In the genomic region with DNA sequence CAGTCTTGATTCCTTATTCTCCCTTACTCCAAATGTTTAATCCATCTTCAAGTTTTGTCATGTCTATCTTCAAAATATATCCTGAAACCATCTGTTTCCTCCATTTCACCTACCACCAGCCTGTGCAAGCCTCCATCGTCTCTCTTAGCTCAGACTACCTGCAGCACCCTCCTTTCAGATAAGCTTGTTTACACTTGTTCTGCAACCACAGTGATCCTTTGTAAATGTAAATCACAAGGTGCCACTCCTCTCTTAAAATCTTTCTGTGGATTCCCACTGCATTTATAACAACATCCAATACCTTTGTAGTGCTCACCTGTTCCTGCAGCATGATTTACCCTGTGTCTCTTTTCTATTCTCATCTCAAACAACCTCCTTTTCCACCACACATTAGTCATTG, we compare ENCODE assay signal across 25 cellular contexts. TPM values are rescaled to one million over a fixed set of nuclear protein-coding genes. Genes with fewer than 3 reads are reported as not detected.
DNase-seq lines count a peak whose midpoint lies in the region; ATAC-seq, FAIRE-seq and TF ChIP-seq lines count a peak whose summit lies in the region.
"Had no signal": no experiment of that assay in that cellular context is flagged by ENCODE, and none has a peak within 500 bp of the region (broad histone marks: within the 10 kb centered on the region; RNA-seq: fewer than 3 reads in every experiment).

No MANE protein-coding gene starts in this region.

- WGBS in H9 (ENCODE audit: extremely low coverage, insufficient read length, low lambda C conversion rate), result no CpG with 5 or more reads among the region's 1 CpG
- 61% methylated on average over 1 of the region's 1 CpG; no CpG with 5 or more reads in 1 of the 2 experiments for WGBS in H1 (ENCODE audit: extremely low coverage in 1 of 2, insufficient coverage in 1 of 2, insufficient read length in 1 of 2, insufficient replicate concordance in 2 of 2, low coverage in 1 of 2, low lambda C conversion rate in 2 of 2, missing lambda C conversion rate in 1 of 2), 2 experiments

- H3K4me2 ChIP-seq in H9 (ENCODE audit: insufficient read depth, insufficient read length, low read length) (no peak overlapping the region), H1 (ENCODE audit: insufficient read depth in 1 of 2, low read depth in 2 of 2, low read length in 2 of 2) (peak overlapping the region; percentile 15 to 69; a peak in 3 of 4 replicates)

- POLR2A ChIA-PET in H1 (lab: Charles Lee; ENCODE audit: partially characterized antibody), result interaction anchor here (2.0 kb wide), 1 partner anchor 16 kb away, joined by 5 read pairs; no protein-coding TSS in a partner anchor

- no peaks in the 10 kb centered on the region for H4K20me1 ChIP-seq in H9 (ENCODE audit: control insufficient read depth, insufficient read depth, insufficient read length)
- H4K20me1 ChIP-seq in H1 (replicated peaks in 1 of 2; ENCODE audit: control insufficient read depth in 1 of 2, insufficient read depth in 2 of 2, low read length in 2 of 2), result no peaks in the 10 kb centered on the region

- H4K8ac ChIP-seq in H9 (replicated peaks; ENCODE audit: insufficient read length, low read depth, low read length) (no peak overlapping the region), H1 (ENCODE audit: extremely low read depth, insufficient read depth, low read length) (no peak overlapping the region)

- peak overlapping the region in 2 of 3 experiments; percentile 4 to 54; a peak in 4 of 7 replicates for H3K27ac Mint-ChIP-seq in H9
- peak overlapping the region; percentile 3 for H3K27ac Mint-ChIP-seq in nephron progenitor cell
- H3K27ac Mint-ChIP-seq in activated T-helper 17 cell treated with anti-CD3 and anti-CD28 coated beads, Interleukin-2, amount 50 U/mL, for 72 hours, result no peak overlapping the region
- H3K27ac Mint-ChIP-seq: CD4-positive, alpha-beta T cell; HFFc6 had no signal

- H4K91ac ChIP-seq in H9 (ENCODE audit: insufficient read length, low read depth, low read length) (no peak overlapping the region), H1 (replicated peaks; ENCODE audit: insufficient read length, low read length) (no peak overlapping the region)

- DNase-seq in H9, result no peak
- no peak for DNase-seq in H1 (ENCODE audit: low read depth in 1 of 2, low spot score in 2 of 2)
- DNase-seq in foreskin keratinocyte, result peak; percentile 43 to 61
- no peak for DNase-seq in nephron progenitor cell
- DNase-seq in D341Med (ENCODE audit: low spot score), result no peak
- no peak for DNase-seq in NCI-H446 (lab: John Stamatoyannopoulos, UW)
- DNase-seq: ACHN; BE2C; C1 segment of cervical spinal cord; Caco-2; CD4-positive, alpha-beta T cell; DMS153; DMS79; GDM1; HFFc6; IMR-90 had no signal

- H3K14ac ChIP-seq in H9 (ENCODE audit: insufficient read depth, low read length) (no peak overlapping the region), H1 (ENCODE audit: insufficient read length) (no peak overlapping the region)

- no peaks in the 10 kb centered on the region for H3K23me2 ChIP-seq in H9 (ENCODE audit: insufficient read length, low read depth, low read length, poor library complexity, severe bottlenecking)
- H3K23me2 ChIP-seq in H1 (ENCODE audit: low read depth, low read length), result no peaks in the 10 kb centered on the region; the same call in 1 of the 2 replicates

- peaks cover 0 to 44% (median 7%) of the 10 kb centered on the region in 4 experiments; a peak in 5 of 8 replicates for H3K36me3 ChIP-seq in H1 (ENCODE audit: control insufficient read depth in 2 of 4, insufficient read depth in 4 of 4, low read length in 3 of 4)

- no peak overlapping the region for H2BK15ac ChIP-seq in H9 (ENCODE audit: low read depth, low read length)
- no peak overlapping the region for H2BK15ac ChIP-seq in H1 (ENCODE audit: low read length)

- TF ChIP-seq CTCF in H9 (conservative IDR thresholded peaks at IDR 0.05) (no peak), H1 (IDR thresholded peaks at IDR 0.05; ENCODE audit: control extremely low read depth in 1 of 3, insufficient read depth in 1 of 3, low read depth in 1 of 3, low read length in 3 of 3) (no peak), foreskin keratinocyte (conservative IDR thresholded peaks at IDR 0.05) (no peak), nephron progenitor cell (IDR thresholded peaks at IDR 0.05) (no peak)

- no peak overlapping the region for H3K4me3 ChIP-seq in H1 (ENCODE audit: extremely low read depth in 1 of 4, insufficient read depth in 2 of 4, low read depth in 3 of 4, low read length in 4 of 4)
- H3K4me3 ChIP-seq: K562 had no signal

- H2AK5ac ChIP-seq in H9 (ENCODE audit: insufficient read length, low read length) (no peak overlapping the region), H1 (ENCODE audit: low read depth, low read length) (no peak overlapping the region)

- TF ChIP-seq EP300 in H1 (IDR thresholded peaks at IDR 0.05; ENCODE audit: borderline replicate concordance in 1 of 2, low read depth in 2 of 2, low read length in 2 of 2), result no peak

- H2BK20ac ChIP-seq in H9 (ENCODE audit: low read depth, low read length, poor library complexity, severe bottlenecking) (no peak overlapping the region), H1 (ENCODE audit: low read length) (no peak overlapping the region)

- no peak overlapping the region for H2BK5ac ChIP-seq in H9 (ENCODE audit: insufficient read length, low read length)
- H2BK5ac ChIP-seq in H1 (ENCODE audit: low read depth, low read length), result no peak overlapping the region

- H3K4me3 Mint-ChIP-seq in H9, result no peak overlapping the region
- no peak overlapping the region for H3K4me3 Mint-ChIP-seq in nephron progenitor cell
- no peak overlapping the region for H3K4me3 Mint-ChIP-seq in activated T-helper 17 cell treated with anti-CD3 and anti-CD28 coated beads, Interleukin-2, amount 50 U/mL, for 72 hours
- H3K4me3 Mint-ChIP-seq: CD4-positive, alpha-beta T cell; HFFc6 had no signal

- TF ChIP-seq RAD21 in H1 (IDR thresholded peaks at IDR 0.05 in 1 of 2, conservative IDR thresholded peaks at IDR 0.05 in 1 of 2; ENCODE audit: low read depth in 2 of 2, low read length in 2 of 2), result no peak

- no peaks in the 10 kb centered on the region for H3K27me3 ChIP-seq in H9 (ENCODE audit: insufficient read depth, low read length)
- no peaks in the 10 kb centered on the region for H3K27me3 ChIP-seq in H1 (replicated peaks in 1 of 4; ENCODE audit: control insufficient read depth in 3 of 4, extremely low read depth in 1 of 4, insufficient read depth in 3 of 4, low read length in 3 of 4)
- H3K27me3 ChIP-seq in foreskin keratinocyte, result no peaks in the 10 kb centered on the region
- H3K27me3 ChIP-seq: BE2C had no signal

- H2AFZ ChIP-seq in H9 (ENCODE audit: low read length) (no peak overlapping the region), H1 (ENCODE audit: low read length) (no peak overlapping the region)

- H3K23ac ChIP-seq in H9 (ENCODE audit: insufficient read length, low read depth, low read length), result no peak overlapping the region
- no peak overlapping the region for H3K23ac ChIP-seq in H1 (ENCODE audit: insufficient read length)

- no peak overlapping the region for H3K4ac ChIP-seq in H9 (ENCODE audit: low read depth, low read length)
- H3K4ac ChIP-seq in H1 (replicated peaks; ENCODE audit: insufficient read length, low read depth, low read length), result no peak overlapping the region

- H3K9me3 Mint-ChIP-seq in H9, result peaks cover 0 to 3% of the 10 kb centered on the region in 2 experiments; a peak in 1 of 5 replicates
- peaks cover 10% of the 10 kb centered on the region for H3K9me3 Mint-ChIP-seq in nephron progenitor cell
- no peaks in the 10 kb centered on the region for H3K9me3 Mint-ChIP-seq in activated T-helper 17 cell treated with anti-CD3 and anti-CD28 coated beads, Interleukin-2, amount 50 U/mL, for 72 hours
- H3K9me3 Mint-ChIP-seq: HFFc6 had no signal

- no peak overlapping the region for H3T11ph ChIP-seq in H9 (ENCODE audit: low read length)

- H3K9me3 ChIP-seq in H9 (ENCODE audit: control insufficient read depth, low read depth, low read length), result no peaks in the 10 kb centered on the region
- peaks cover 0 to 2% of the 10 kb centered on the region in 2 experiments; a peak in 1 of 4 replicates for H3K9me3 ChIP-seq in H1 (ENCODE audit: insufficient read depth in 2 of 2, low read depth in 1 of 2, low read length in 1 of 2)
- H3K9me3 ChIP-seq: BE2C, Caco-2 had no signal

- peak; percentile 31 for ATAC-seq in foreskin keratinocyte
- no peak for ATAC-seq in activated T-helper 17 cell treated with anti-CD3 and anti-CD28 coated beads, Interleukin-2, amount 50 U/mL, for 72 hours (replicated peaks)
- ATAC-seq: HCT116, K562 had no signal

- no peaks in the 10 kb centered on the region for H3K79me2 ChIP-seq in H9 (ENCODE audit: insufficient read depth, low read length)
- no peaks in the 10 kb centered on the region for H3K79me2 ChIP-seq in H1 (ENCODE audit: control insufficient read depth in 1 of 2, insufficient read depth in 2 of 2, low read length in 2 of 2)

- no peak for TF ChIP-seq POLR2A in H1 (IDR thresholded peaks at IDR 0.05; ENCODE audit: control extremely low read depth in 1 of 2, low read depth in 2 of 2, low read length in 2 of 2)

- H2BK12ac ChIP-seq in H9 (ENCODE audit: insufficient read length, low read depth, low read length) (no peak overlapping the region), H1 (ENCODE audit: low read depth, low read length) (no peak overlapping the region)

- H3K79me1 ChIP-seq in H9 (ENCODE audit: insufficient read depth, low read depth, low read length, poor library complexity, severe bottlenecking), result no peaks in the 10 kb centered on the region
- no peaks in the 10 kb centered on the region for H3K79me1 ChIP-seq in H1 (ENCODE audit: low read depth, low read length)

- no peaks in the 10 kb centered on the region; the same call in 1 of the 2 replicates for H3K4me1 ChIP-seq in H9 (ENCODE audit: insufficient read depth, low read length)
- H3K4me1 ChIP-seq in H1 (replicated peaks in 1 of 4; ENCODE audit: control insufficient read depth in 3 of 4, insufficient read depth in 4 of 4, low read length in 3 of 4), result peaks cover 0 to 11% (median 5%) of the 10 kb centered on the region in 4 experiments; a peak in 4 of 7 replicates
- no peaks in the 10 kb centered on the region for H3K4me1 ChIP-seq in foreskin keratinocyte
- H3K4me1 ChIP-seq: BE2C had no signal

- H3K27me3 Mint-ChIP-seq in H9 (ENCODE audit: low read depth), result no peaks in the 10 kb centered on the region
- H3K27me3 Mint-ChIP-seq in nephron progenitor cell (ENCODE audit: low read depth, poor library complexity), result no peaks in the 10 kb centered on the region
- H3K27me3 Mint-ChIP-seq in activated T-helper 17 cell treated with anti-CD3 and anti-CD28 coated beads, Interleukin-2, amount 50 U/mL, for 72 hours, result no peaks in the 10 kb centered on the region
- H3K27me3 Mint-ChIP-seq: CD4-positive, alpha-beta T cell had no signal

- H3K9ac ChIP-seq in H9 (ENCODE audit: extremely low read depth, insufficient read length, low read length) (no peak overlapping the region), H1 (replicated peaks in 1 of 4; ENCODE audit: extremely low read depth in 1 of 4, low read depth in 3 of 4, low read length in 3 of 4) (no peak overlapping the region)

- H4K5ac ChIP-seq in H9 (ENCODE audit: insufficient read length, low read depth, low read length) (no peak overlapping the region), H1 (ENCODE audit: insufficient read length, low read depth, low read length) (no peak overlapping the region)

- no peak overlapping the region for H3K56ac ChIP-seq in H9 (ENCODE audit: insufficient read length, low read depth, low read length)
- H3K56ac ChIP-seq in H1 (replicated peaks; ENCODE audit: insufficient read length, low read depth, low read length), result no peak overlapping the region

- no peak overlapping the region for H2BK120ac ChIP-seq in H9 (ENCODE audit: low read depth, low read length, poor library complexity, severe bottlenecking)
- no peak overlapping the region for H2BK120ac ChIP-seq in H1 (replicated peaks; ENCODE audit: low read depth, low read length)

- H3K4me1 Mint-ChIP-seq in H9 (peaks cover 19 to 28% of the 10 kb centered on the region in 2 experiments), nephron progenitor cell (no peaks in the 10 kb centered on the region)
- peaks cover under 1% of the 10 kb centered on the region for H3K4me1 Mint-ChIP-seq in activated T-helper 17 cell treated with anti-CD3 and anti-CD28 coated beads, Interleukin-2, amount 50 U/mL, for 72 hours

- H3K27ac ChIP-seq in H9 (ENCODE audit: insufficient read length, low read depth, low read length), result no peak overlapping the region
- no peak overlapping the region for H3K27ac ChIP-seq in H1 (ENCODE audit: low read depth, low read length)
- H3K27ac ChIP-seq in foreskin keratinocyte, result no peak overlapping the region

- CTCF ChIA-PET in H1 (lab: Charles Lee; ENCODE audit: partially characterized antibody), result interaction anchor here (0.6 to 1.7 kb wide), 7 partner anchors 8 to 538 kb away, joined by 3 to 4 read pairs (median 3); no protein-coding TSS in a partner anchor

- H3K36me3 Mint-ChIP-seq in H9 (ENCODE audit: insufficient read depth in 1 of 3, low read depth in 3 of 3), result peaks cover 11 to 52% (median 50%) of the 10 kb centered on the region in 3 experiments
- H3K36me3 Mint-ChIP-seq in nephron progenitor cell (ENCODE audit: low read depth), result peaks cover 67% of the 10 kb centered on the region
- H3K36me3 Mint-ChIP-seq in activated T-helper 17 cell treated with anti-CD3 and anti-CD28 coated beads, Interleukin-2, amount 50 U/mL, for 72 hours (ENCODE audit: low read depth), result peaks cover 100% of the 10 kb centered on the region

- no peak overlapping the region for H3K18ac ChIP-seq in H9 (ENCODE audit: insufficient read length, low read depth, low read length)
- H3K18ac ChIP-seq in H1 (ENCODE audit: extremely low read depth, low read length), result no peak overlapping the region

- no peak for FAIRE-seq in H1 (lab: Jason Lieb, UNC)
- FAIRE-seq: A204.1, GM12892, GM18507, H54, HTR-8/SVneo, K562 had no signal

RNA-seq across cellular contexts. Expression of a gene that starts 31.8 kb away (rescaled TPM):
- total RNA-seq in H9 (2021), result 0.15 TPM in 1 of 2 replicates, not detected in the other
- total RNA-seq in H1 (2021; fragmentation: NEBNext Ultra II Directional; extraction: Animal tissue kit (Norgen Biotek cat#: 25700)), result 1.3 and 1.5 TPM in 2 replicates
- 0.30 and 0.49 TPM in 2 replicates for polyA plus RNA-seq in H1 (2011; rRNA removed)
- polyA plus RNA-seq in H1 (2011; cell fraction: cytosol; rRNA removed), result 0.32 TPM
- polyA plus RNA-seq in H1 (2011; cell fraction: nucleus; rRNA removed), result 1.0 TPM
- 0.18 to 0.42 TPM (median 0.33 TPM) in 4 replicates for polyA plus RNA-seq in H1 (2012, experiment 1 of 2)
- polyA plus RNA-seq in H1 (2012, experiment 2 of 2), result 0.21 TPM
- polyA plus RNA-seq in H1 (2013, experiment 1 of 2), result 1.9 TPM
- polyA plus RNA-seq in H1 (2013, experiment 2 of 2), result 2.2 TPM
- 0.73 and 0.98 TPM in 2 replicates for polyA minus RNA-seq in H1 (2011; rRNA and poly(A)+ RNA removed)
- polyA minus RNA-seq in H1 (2011; cell fraction: cytosol; rRNA and poly(A)+ RNA removed), result 0.37 TPM
- 1.2 TPM for polyA minus RNA-seq in H1 (2011; cell fraction: nucleus; rRNA and poly(A)+ RNA removed)
- not detected in 2 replicates for total RNA-seq in foreskin keratinocyte
- polyA plus RNA-seq in foreskin keratinocyte, result not detected in 2 replicates
- total RNA-seq in activated T-helper 17 cell treated with anti-CD3 and anti-CD28 coated beads, Interleukin-2, amount 50 U/mL, for 72 hours, result under 1 TPM; 0.11 to 0.30 TPM
- total RNA-seq: Daoy, HFFc6 had no signal

Comparison
In these comparisons a context has a peak if more than half of its experiments do, and no peak if none do; other contexts are left out.
1. DNase-seq: peak in foreskin keratinocyte (2 of 2); none in H9 (single experiment), H1 (0 of 2), nephron progenitor cell (single experiment), D341Med (single experiment) and NCI-H446 (0 of 2).